1 cellular context compared by ENCODE assay signal in the genomic region with DNA sequence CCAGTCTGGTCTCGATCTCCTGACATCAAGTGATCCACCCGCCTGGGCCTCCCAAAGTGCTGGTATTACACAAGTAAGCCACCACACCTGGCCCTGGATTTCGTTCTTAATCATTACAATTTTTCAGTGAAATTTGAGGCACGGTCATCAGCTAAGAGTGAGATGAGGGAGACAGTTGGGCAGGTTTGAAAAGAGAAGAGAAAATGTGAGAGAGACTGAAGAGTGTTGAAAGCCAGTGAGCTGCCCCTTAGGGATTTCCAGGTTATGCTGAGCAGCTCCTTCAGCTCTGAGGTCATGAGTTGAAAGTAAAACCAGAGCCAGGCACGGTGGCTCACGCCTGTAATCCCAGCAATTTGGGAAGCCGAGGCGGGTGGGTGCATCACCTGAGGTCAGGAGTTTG.
TF ChIP-seq lines count a peak whose summit lies in the region.

No MANE protein-coding gene starts in this region.

TF ChIP-seq in GM12878, 131 proteins besides CTCF, POLR2A, EP300 and RAD21 (continued from another document):
- TF ChIP-seq, protein P1, sequence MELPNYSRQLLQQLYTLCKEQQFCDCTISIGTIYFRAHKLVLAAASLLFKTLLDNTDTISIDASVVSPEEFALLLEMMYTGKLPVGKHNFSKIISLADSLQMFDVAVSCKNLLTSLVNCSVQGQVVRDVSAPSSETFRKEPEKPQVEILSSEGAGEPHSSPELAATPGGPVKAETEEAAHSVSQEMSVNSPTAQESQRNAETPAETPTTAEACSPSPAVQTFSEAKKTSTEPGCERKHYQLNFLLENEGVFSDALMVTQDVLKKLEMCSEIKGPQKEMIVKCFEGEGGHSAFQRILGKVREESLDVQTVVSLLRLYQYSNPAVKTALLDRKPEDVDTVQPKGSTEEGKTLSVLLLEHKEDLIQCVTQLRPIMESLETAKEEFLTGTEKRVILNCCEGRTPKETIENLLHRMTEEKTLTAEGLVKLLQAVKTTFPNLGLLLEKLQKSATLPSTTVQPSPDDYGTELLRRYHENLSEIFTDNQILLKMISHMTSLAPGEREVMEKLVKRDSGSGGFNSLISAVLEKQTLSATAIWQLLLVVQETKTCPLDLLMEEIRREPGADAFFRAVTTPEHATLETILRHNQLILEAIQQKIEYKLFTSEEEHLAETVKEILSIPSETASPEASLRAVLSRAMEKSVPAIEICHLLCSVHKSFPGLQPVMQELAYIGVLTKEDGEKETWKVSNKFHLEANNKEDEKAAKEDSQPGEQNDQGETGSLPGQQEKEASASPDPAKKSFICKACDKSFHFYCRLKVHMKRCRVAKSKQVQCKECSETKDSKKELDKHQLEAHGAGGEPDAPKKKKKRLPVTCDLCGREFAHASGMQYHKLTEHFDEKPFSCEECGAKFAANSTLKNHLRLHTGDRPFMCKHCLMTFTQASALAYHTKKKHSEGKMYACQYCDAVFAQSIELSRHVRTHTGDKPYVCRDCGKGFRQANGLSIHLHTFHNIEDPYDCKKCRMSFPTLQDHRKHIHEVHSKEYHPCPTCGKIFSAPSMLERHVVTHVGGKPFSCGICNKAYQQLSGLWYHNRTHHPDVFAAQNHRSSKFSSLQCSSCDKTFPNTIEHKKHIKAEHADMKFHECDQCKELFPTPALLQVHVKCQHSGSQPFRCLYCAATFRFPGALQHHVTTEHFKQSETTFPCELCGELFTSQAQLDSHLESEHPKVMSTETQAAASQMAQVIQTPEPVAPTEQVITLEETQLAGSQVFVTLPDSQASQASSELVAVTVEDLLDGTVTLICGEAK (IDR thresholded peaks at IDR 0.05; ENCODE audit: borderline replicate concordance), result peak; percentile 42; the same call in 1 of the 2 replicates
- TF ChIP-seq, protein P2, sequence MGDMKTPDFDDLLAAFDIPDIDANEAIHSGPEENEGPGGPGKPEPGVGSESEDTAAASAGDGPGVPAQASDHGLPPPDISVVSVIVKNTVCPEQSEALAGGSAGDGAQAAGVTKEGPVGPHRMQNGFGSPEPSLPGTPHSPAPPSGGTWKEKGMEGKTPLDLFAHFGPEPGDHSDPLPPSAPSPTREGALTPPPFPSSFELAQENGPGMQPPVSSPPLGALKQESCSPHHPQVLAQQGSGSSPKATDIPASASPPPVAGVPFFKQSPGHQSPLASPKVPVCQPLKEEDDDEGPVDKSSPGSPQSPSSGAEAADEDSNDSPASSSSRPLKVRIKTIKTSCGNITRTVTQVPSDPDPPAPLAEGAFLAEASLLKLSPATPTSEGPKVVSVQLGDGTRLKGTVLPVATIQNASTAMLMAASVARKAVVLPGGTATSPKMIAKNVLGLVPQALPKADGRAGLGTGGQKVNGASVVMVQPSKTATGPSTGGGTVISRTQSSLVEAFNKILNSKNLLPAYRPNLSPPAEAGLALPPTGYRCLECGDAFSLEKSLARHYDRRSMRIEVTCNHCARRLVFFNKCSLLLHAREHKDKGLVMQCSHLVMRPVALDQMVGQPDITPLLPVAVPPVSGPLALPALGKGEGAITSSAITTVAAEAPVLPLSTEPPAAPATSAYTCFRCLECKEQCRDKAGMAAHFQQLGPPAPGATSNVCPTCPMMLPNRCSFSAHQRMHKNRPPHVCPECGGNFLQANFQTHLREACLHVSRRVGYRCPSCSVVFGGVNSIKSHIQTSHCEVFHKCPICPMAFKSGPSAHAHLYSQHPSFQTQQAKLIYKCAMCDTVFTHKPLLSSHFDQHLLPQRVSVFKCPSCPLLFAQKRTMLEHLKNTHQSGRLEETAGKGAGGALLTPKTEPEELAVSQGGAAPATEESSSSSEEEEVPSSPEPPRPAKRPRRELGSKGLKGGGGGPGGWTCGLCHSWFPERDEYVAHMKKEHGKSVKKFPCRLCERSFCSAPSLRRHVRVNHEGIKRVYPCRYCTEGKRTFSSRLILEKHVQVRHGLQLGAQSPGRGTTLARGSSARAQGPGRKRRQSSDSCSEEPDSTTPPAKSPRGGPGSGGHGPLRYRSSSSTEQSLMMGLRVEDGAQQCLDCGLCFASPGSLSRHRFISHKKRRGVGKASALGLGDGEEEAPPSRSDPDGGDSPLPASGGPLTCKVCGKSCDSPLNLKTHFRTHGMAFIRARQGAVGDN (IDR thresholded peaks at IDR 0.05), result 0 out of 2 replicates have a peak, but pooled peaks have one; percentile 30
